Comparison of ENCODE assay signal across 8 cellular contexts in the genomic region with DNA sequence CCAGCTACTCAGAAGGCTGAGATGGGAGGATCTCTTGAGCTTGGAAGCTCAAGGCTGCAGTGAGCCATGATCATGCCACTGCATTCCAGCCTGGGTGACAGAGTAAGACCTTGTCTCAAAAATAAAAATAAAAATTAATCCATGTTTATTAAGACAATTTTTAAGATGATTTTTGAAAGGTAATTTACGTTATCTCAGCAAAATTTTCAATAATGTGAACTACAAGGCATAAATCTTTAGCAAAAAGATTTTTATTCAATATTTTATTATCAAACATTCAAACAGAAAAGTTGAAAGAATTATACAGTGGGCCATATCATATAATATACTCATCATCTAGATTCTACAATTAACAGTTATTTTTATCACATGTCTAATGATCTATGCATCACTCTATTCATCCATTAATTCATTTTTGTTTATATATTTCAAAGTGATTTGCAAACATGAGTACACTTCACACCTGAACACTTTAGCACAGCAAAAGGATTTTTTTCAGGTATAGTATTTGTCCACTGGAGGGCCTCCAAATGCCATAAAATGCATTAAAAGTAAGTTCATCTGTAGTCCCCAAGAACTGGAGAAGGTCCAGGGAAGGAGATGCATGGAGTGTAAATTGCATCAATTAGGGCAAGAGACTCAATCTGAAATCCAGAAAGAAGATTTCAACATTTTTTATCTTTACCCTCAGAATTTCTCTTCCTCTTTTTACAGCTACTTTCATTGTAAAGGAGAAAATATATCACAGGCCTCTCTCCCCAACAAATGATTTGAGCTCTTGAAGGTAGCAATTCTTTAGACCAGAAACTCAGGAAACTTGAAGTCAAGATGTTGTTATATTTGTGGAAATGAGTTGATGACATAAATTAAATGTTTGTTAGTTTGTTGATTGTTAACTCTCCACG. TPM values are rescaled to one million over a fixed set of nuclear protein-coding genes. Genes with fewer than 3 reads are reported as not detected.
A peak's percentile ranks its signal among the peaks of the same experiment; 100 is the strongest.
DNase-seq lines count a peak whose midpoint lies in the region; ATAC-seq and TF ChIP-seq lines count a peak whose summit lies in the region.

No MANE protein-coding gene starts in this region.

- no peaks in the 10 kb centered on the region for H3K4me1 ChIP-seq in OCI-LY1 (ENCODE audit: insufficient read depth, low read length, severe bottlenecking)

- H3K4me3 ChIP-seq in OCI-LY1 (ENCODE audit: low read depth, low read length, poor library complexity, severe bottlenecking) (no peak overlapping the region), choroid plexus epithelial cell (ENCODE audit: low read depth, low read length) (no peak overlapping the region)

- H3K36me3 Mint-ChIP-seq in mesothelial cell of epicardium: peaks cover 7% of the 10 kb centered on the region

- H4K20me1 ChIP-seq in OCI-LY1 (ENCODE audit: insufficient read depth, low read length): no peaks in the 10 kb centered on the region

- H3K79me2 ChIP-seq in OCI-LY1 (ENCODE audit: insufficient read depth, low read length): no peaks in the 10 kb centered on the region

- no peaks in the 10 kb centered on the region for H3K36me3 ChIP-seq in OCI-LY1 (ENCODE audit: insufficient read depth, low read length)

- H3K9ac ChIP-seq in OCI-LY1 (ENCODE audit: low read length): no peak overlapping the region

- H3K9me3 Mint-ChIP-seq in mesothelial cell of epicardium: no peaks in the 10 kb centered on the region

- peak; percentile 6 for DNase-seq in stimulated activated CD4-positive, alpha-beta T cell treated with anti-CD3 and anti-CD28 coated beads, Interleukin-2, amount 100 ng/mL, for 4 hours (ENCODE audit: low read depth)
- DNase-seq in stimulated activated CD4-positive, alpha-beta T cell treated with anti-CD3 and anti-CD28 coated beads, Interleukin-2, amount 100 ng/mL, for 24 hours: no peak
- DNase-seq in HuH-7 (ENCODE audit: low spot score) (peak; percentile 4), choroid plexus epithelial cell (ENCODE audit: low read depth) (peak; percentile 73), mesothelial cell of epicardium (ENCODE audit: low spot score in 2 of 2, unreplicated experiment in 2 of 2) (no peak)

- TF ChIP-seq CTCF in OCI-LY1 (IDR thresholded peaks at IDR 0.05; ENCODE audit: low read length) (peak; percentile 97), choroid plexus epithelial cell (conservative IDR thresholded peaks at IDR 0.05; ENCODE audit: low read depth, low read length) (peak; percentile 56), mesothelial cell of epicardium (IDR thresholded peaks at IDR 0.05; ENCODE audit: unreplicated experiment) (peak; percentile 59)

- no peak overlapping the region for H2AFZ ChIP-seq in OCI-LY1 (ENCODE audit: low read length)

- no peaks in the 10 kb centered on the region for H3K9me2 ChIP-seq in OCI-LY1 (ENCODE audit: low read depth, low read length)

- H3K27ac Mint-ChIP-seq in mesothelial cell of epicardium: no peak overlapping the region

- no peaks in the 10 kb centered on the region for H3F3A ChIP-seq in OCI-LY1 (ENCODE audit: insufficient read depth, low read length)

- H3K27me3 ChIP-seq in OCI-LY1 (ENCODE audit: insufficient read depth, low read length): no peaks in the 10 kb centered on the region

- no peaks in the 10 kb centered on the region for H3K4me1 Mint-ChIP-seq in mesothelial cell of epicardium

- H3K27ac ChIP-seq in OCI-LY1 (ENCODE audit: low read depth, low read length, poor library complexity, severe bottlenecking): no peak overlapping the region

- no peak for ATAC-seq in GM21717 (IDR thresholded peaks at IDR 0.05; ENCODE audit: unreplicated experiment)
- ATAC-seq in GM21447 (IDR thresholded peaks at IDR 0.05; ENCODE audit: unreplicated experiment): no peak

- H3K4me2 ChIP-seq in OCI-LY1 (ENCODE audit: low read length): no peak overlapping the region

- H3K9me3 ChIP-seq in OCI-LY1 (ENCODE audit: low read length): no peaks in the 10 kb centered on the region

- H3K27me3 Mint-ChIP-seq in mesothelial cell of epicardium (ENCODE audit: low read depth): no peaks in the 10 kb centered on the region

- H3K4me3 Mint-ChIP-seq in mesothelial cell of epicardium: no peak overlapping the region

RNA-seq across cellular contexts. Expression of a gene that starts 38.6 kb away (rescaled TPM):
- total RNA-seq in mesothelial cell of epicardium: 23.4 to 26.7 TPM (median 26.5 TPM) in 3 replicates

Comparison
In these comparisons a context has a peak if more than half of its experiments do, and no peak if none do; other contexts are left out.
1. DNase-seq: peak in stimulated activated CD4-positive, alpha-beta T cell treated with anti-CD3 and anti-CD28 coated beads, Interleukin-2, amount 100 ng/mL, for 4 hours (single experiment), HuH-7 (single experiment) and choroid plexus epithelial cell (single experiment); none in stimulated activated CD4-positive, alpha-beta T cell treated with anti-CD3 and anti-CD28 coated beads, Interleukin-2, amount 100 ng/mL, for 24 hours (0 of 2) and mesothelial cell of epicardium (0 of 2).
2. Peak in every context shown above with its lines, with median percentiles within 50 percentile points of each other: CTCF ChIP-seq.